Comparison of ENCODE assay signal across 8 cellular contexts in genomic region chr5:133968057-133968993, GRCh38. TPM values are rescaled to one million over a fixed set of nuclear protein-coding genes. Genes with fewer than 3 reads are reported as not detected.
DNase-seq lines count a peak whose midpoint lies in the region; ATAC-seq and TF ChIP-seq lines count a peak whose summit lies in the region.

C5orf15 (minus strand) TSS chr5:133968625; CDS start chr5:133968584, 41 bp downstream.

- H3K4me1 Mint-ChIP-seq in CD14-positive monocyte, result peaks cover 25% of the 10 kb centered on the region

- TF ChIP-seq CTCF in CD14-positive monocyte (IDR thresholded peaks at IDR 0.05) (no peak), left lung (IDR thresholded peaks at IDR 0.05) (peak in 1 of 2 donors; percentile 25)

- no peaks in the 10 kb centered on the region for H3K27me3 ChIP-seq in left lung

- peak within 1 kb of the TSS; percentile 81 to 90 for H3K4me3 ChIP-seq in left lung

- H3K4me1 ChIP-seq in left lung, result peaks cover 12 to 28% of the 10 kb centered on the region in 2 donors

- H3K36me3 ChIP-seq in left lung, result peaks cover 0 to 25% of the 10 kb centered on the region in 2 donors

- peak within 1 kb of the TSS; percentile 76 to 87 for H3K27ac ChIP-seq in left lung

- peaks cover 17 to 21% of the 10 kb centered on the region in 2 donors for H3K36me3 Mint-ChIP-seq in CD14-positive monocyte

- peaks cover 0 to 2% (median 0%) of the 10 kb centered on the region in 7 donors for H3K9me3 Mint-ChIP-seq in CD14-positive monocyte

- H3K9me3 ChIP-seq in left lung, result no peaks in the 10 kb centered on the region

- peak; percentile 99 for ATAC-seq in GM19395 (IDR thresholded peaks at IDR 0.05; ENCODE audit: unreplicated experiment)
- ATAC-seq in HG03565 (IDR thresholded peaks at IDR 0.05; ENCODE audit: unreplicated experiment), result peak; percentile 94
- ATAC-seq in left lung, result peak; percentile 98

- DNase-seq in CD14-positive monocyte (ENCODE audit: low spot score) (peak; percentile 92), NCI-H774 (lab: John Stamatoyannopoulos, UW) (peak; percentile 95), dermis blood vessel endothelial cell (peak; percentile 98), left lung (peak; percentile 96 to 98)
- peak; percentile 84 to 85 for DNase-seq in activated CD4-positive, alpha-beta T cell treated with anti-CD3 and anti-CD28 coated beads, Interleukin-2, amount 50 U/mL, for 4 hours
- DNase-seq in stimulated activated CD4-positive, alpha-beta T cell treated with anti-CD3 and anti-CD28 coated beads, Interleukin-2, amount 100 ng/mL, for 48 hours, result peak; percentile 83 to 89

- no peaks in the 10 kb centered on the region for H3K27me3 Mint-ChIP-seq in CD14-positive monocyte (ENCODE audit: low read depth in 3 of 3)

- H3K4me3 Mint-ChIP-seq in CD14-positive monocyte, result peak within 1 kb of the TSS; percentile 97 to 98

- intact Hi-C loops in CD14-positive monocyte (cut with micrococcal nuclease), result no loop called here
- intact Hi-C loops in left lung (cut with DNase I), result no loop called here

- H3K27ac Mint-ChIP-seq in CD14-positive monocyte, result peak within 1 kb of the TSS; percentile 96 to 99 (median 97)

RNA-seq across cellular contexts. Expression of gene C5orf15, which starts in this region (rescaled TPM):
- polyA plus RNA-seq in CD14-positive monocyte, result 10 to 100 TPM; 46.9 to 59.2 TPM
- total RNA-seq in dermis blood vessel endothelial cell (26.4 and 30.7 TPM in 2 replicates), left lung (10 to 100 TPM; 34.7 to 43.8 TPM)

Comparison
In these comparisons a context has a peak if more than half of its experiments do, and no peak if none do; other contexts are left out.
1. Peak in every context shown above with its lines: DNase-seq, ATAC-seq, H3K4me3 ChIP-seq and H3K27ac ChIP-seq.